31 cellular contexts compared by ENCODE assay signal in the genomic region with DNA sequence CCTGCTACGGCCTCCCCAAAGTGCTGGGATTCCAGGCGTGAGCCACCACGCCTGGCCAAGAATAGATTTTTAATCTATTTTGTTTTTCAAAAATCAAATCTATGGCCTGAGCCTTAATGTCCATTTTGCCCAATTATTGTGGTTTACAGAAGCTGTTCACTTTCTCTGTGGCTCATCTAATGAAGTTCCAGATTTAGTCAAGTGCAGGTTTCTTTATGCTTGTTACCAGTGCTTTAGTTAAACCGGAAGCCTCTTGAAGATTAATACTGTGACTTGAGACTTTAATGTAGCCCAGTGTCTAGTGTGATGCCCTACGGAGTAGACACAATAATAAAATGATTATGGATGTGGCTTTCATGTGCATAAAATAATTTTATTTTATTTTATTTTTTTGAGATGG.
"Had no signal": no experiment of that assay in that cellular context is flagged by ENCODE, and none has a peak within 500 bp of the region (broad histone marks: within the 10 kb centered on the region; RNA-seq: fewer than 3 reads in every experiment).

No MANE protein-coding gene starts in this region.

- H3K4me3 Mint-ChIP-seq: activated B cell treated with CpG ODN at 0.5 μM for 24 hours; activated CD4-positive, alpha-beta memory T cell treated with anti-CD3 and anti-CD28 coated beads, Interleukin-2, amount 10 ng/mL, durations not matched to agents 7 days and 5 days; activated CD4-positive, alpha-beta T cell treated with anti-CD3 and anti-CD28 coated beads, Interleukin-2, amount 10 ng/mL, durations not matched to agents 24 days and 14 days; activated CD8-positive, alpha-beta memory T cell treated with anti-CD3 and anti-CD28 coated beads, Interleukin-2, amount 10 ng/mL, durations not matched to agents 7 days and 5 days; activated CD8-positive, alpha-beta T cell treated with anti-CD3 and anti-CD28 coated beads, Interleukin-2, amount 10 ng/mL, durations not matched to agents 7 days and 5 days; activated naive CD4-positive, alpha-beta T cell treated with anti-CD3 and anti-CD28 coated beads, Interleukin-2, amount 10 ng/mL, durations not matched to agents 7 days and 5 days; activated naive CD4-positive, alpha-beta T cell treated with anti-CD3 and anti-CD28 coated beads, Interleukin-2, amount 50 U/mL, for 24 hours; activated naive CD8-positive, alpha-beta T cell; activated naive CD8-positive, alpha-beta T cell treated with anti-CD3 and anti-CD28 coated beads, Interleukin-2, amount 10 ng/mL, durations not matched to agents 7 days and 5 days; activated naive CD8-positive, alpha-beta T cell treated with anti-CD3 and anti-CD28 coated beads, Interleukin-2, amount 50 U/mL, for 24 hours; activated T-cell treated with anti-CD3 and anti-CD28 coated beads, Interleukin-2, amount 50 U/mL, for 24 hours; brain; T-helper 2 cell treated with Interferon-gamma antibody and Interleukin-4, amounts not matched to agents 5 μg/mL and 100 μg/mL, for 36 hours had no signal

- H3K9me3 ChIP-seq: ascending aorta, breast epithelium had no signal

- DNase-seq: activated B cell treated with CpG ODN at 0.5 μM for 24 hours; activated CD4-positive, alpha-beta memory T cell treated with anti-CD3 and anti-CD28 coated beads, Interleukin-2, amount 10 ng/mL, durations not matched to agents 7 days and 5 days; activated CD4-positive, alpha-beta T cell treated with anti-CD3 and anti-CD28 coated beads for 4 hours; activated CD4-positive, alpha-beta T cell treated with anti-CD3 and anti-CD28 coated beads, Interleukin-2, amount 10 ng/mL, durations not matched to agents 24 days and 14 days; activated CD4-positive, alpha-beta T cell treated with anti-CD3 and anti-CD28 coated beads, Interleukin-2, amount 50 U/mL, for 1 hour; activated CD4-positive, alpha-beta T cell treated with anti-CD3 and anti-CD28 coated beads, Interleukin-2, amount 50 U/mL, for 4 hours; activated CD4-positive, CD25-positive, alpha-beta regulatory T cell treated with anti-CD3 and anti-CD28 coated beads, Interleukin-2, amount 50 U/mL, for 72 hours; activated CD8-positive, alpha-beta memory T cell treated with anti-CD3 and anti-CD28 coated beads for 24 hours; activated CD8-positive, alpha-beta memory T cell treated with anti-CD3 and anti-CD28 coated beads, Interleukin-2, amount 10 ng/mL, durations not matched to agents 7 days and 5 days; activated CD8-positive, alpha-beta memory T cell treated with anti-CD3 and anti-CD28 coated beads, Interleukin-2, amount 50 U/mL, for 48 hours; activated CD8-positive, alpha-beta T cell treated with anti-CD3 and anti-CD28 coated beads, Interleukin-2, amount 10 ng/mL, durations not matched to agents 7 days and 5 days; activated effector memory CD4-positive, alpha-beta T cell treated with Interleukin-2 at 50 U/mL for 16 hours; activated gamma-delta T cell; activated naive CD4-positive, alpha-beta T cell treated with anti-CD3 and anti-CD28 coated beads, Interleukin-2, amount 10 ng/mL, durations not matched to agents 7 days and 5 days; activated naive CD4-positive, alpha-beta T cell treated with Interleukin-2 at 50 U/mL for 16 hours; activated naive CD8-positive, alpha-beta T cell treated with anti-CD3 and anti-CD28 coated beads, Interleukin-2, amount 10 ng/mL, durations not matched to agents 7 days and 5 days; activated naive CD8-positive, alpha-beta T cell treated with anti-CD3 and anti-CD28 coated beads, Interleukin-2, amount 50 U/mL, for 24 hours; activated T-cell treated with anti-CD3 and anti-CD28 coated beads, Interleukin-2, amount 50 U/mL, for 24 hours; activated T-cell treated with anti-CD3 and anti-CD28 coated beads, Interleukin-2, amount 50 U/mL, for 48 hours; amygdala; anterior cingulate cortex; central memory CD4-positive, alpha-beta T cell; T-helper 2 cell; T-helper 9 cell had no signal

- H3K27ac Mint-ChIP-seq: activated B cell treated with CpG ODN at 0.5 μM for 24 hours; activated CD4-positive, alpha-beta memory T cell treated with anti-CD3 and anti-CD28 coated beads, Interleukin-2, amount 10 ng/mL, durations not matched to agents 7 days and 5 days; activated CD4-positive, alpha-beta T cell treated with anti-CD3 and anti-CD28 coated beads, Interleukin-2, amount 10 ng/mL, durations not matched to agents 24 days and 14 days; activated CD8-positive, alpha-beta memory T cell treated with anti-CD3 and anti-CD28 coated beads, Interleukin-2, amount 10 ng/mL, durations not matched to agents 7 days and 5 days; activated CD8-positive, alpha-beta T cell treated with anti-CD3 and anti-CD28 coated beads, Interleukin-2, amount 10 ng/mL, durations not matched to agents 7 days and 5 days; activated naive CD4-positive, alpha-beta T cell treated with anti-CD3 and anti-CD28 coated beads, Interleukin-2, amount 10 ng/mL, durations not matched to agents 7 days and 5 days; activated naive CD4-positive, alpha-beta T cell treated with anti-CD3 and anti-CD28 coated beads, Interleukin-2, amount 50 U/mL, for 24 hours; activated naive CD8-positive, alpha-beta T cell; activated naive CD8-positive, alpha-beta T cell treated with anti-CD3 and anti-CD28 coated beads, Interleukin-2, amount 10 ng/mL, durations not matched to agents 7 days and 5 days; activated naive CD8-positive, alpha-beta T cell treated with anti-CD3 and anti-CD28 coated beads, Interleukin-2, amount 50 U/mL, for 24 hours; activated T-cell treated with anti-CD3 and anti-CD28 coated beads, Interleukin-2, amount 50 U/mL, for 24 hours; activated T-helper 2 cell treated with anti-CD3 and anti-CD28 coated beads, Interferon-gamma antibody, Interleukin-2, Interleukin-4, amounts not matched to agents 10 μg/mL and 5 μg/mL and 100 μg/mL, durations not matched to agents 14 hours and 24 hours and 36 hours; T-helper 2 cell treated with Interferon-gamma antibody and Interleukin-4, amounts not matched to agents 5 μg/mL and 100 μg/mL, for 36 hours had no signal

- ATAC-seq: activated CD8-positive, alpha-beta memory T cell treated with anti-CD3 and anti-CD28 coated beads, Interleukin-2, amount 10 ng/mL, durations not matched to agents 7 days and 5 days; activated CD8-positive, alpha-beta T cell treated with anti-CD3 and anti-CD28 coated beads, Interleukin-2, amount 10 ng/mL, durations not matched to agents 7 days and 5 days; activated naive CD8-positive, alpha-beta T cell treated with anti-CD3 and anti-CD28 coated beads, Interleukin-2, amount 50 U/mL, for 24 hours had no signal

- H3K27me3 Mint-ChIP-seq: activated B cell treated with CpG ODN at 0.5 μM for 24 hours; activated CD4-positive, alpha-beta memory T cell treated with anti-CD3 and anti-CD28 coated beads, Interleukin-2, amount 10 ng/mL, durations not matched to agents 7 days and 5 days; activated CD4-positive, alpha-beta T cell treated with anti-CD3 and anti-CD28 coated beads, Interleukin-2, amount 10 ng/mL, durations not matched to agents 24 days and 14 days; activated CD8-positive, alpha-beta memory T cell treated with anti-CD3 and anti-CD28 coated beads, Interleukin-2, amount 10 ng/mL, durations not matched to agents 7 days and 5 days; activated naive CD4-positive, alpha-beta T cell treated with anti-CD3 and anti-CD28 coated beads, Interleukin-2, amount 10 ng/mL, durations not matched to agents 7 days and 5 days; activated naive CD4-positive, alpha-beta T cell treated with anti-CD3 and anti-CD28 coated beads, Interleukin-2, amount 50 U/mL, for 24 hours; activated naive CD8-positive, alpha-beta T cell; activated naive CD8-positive, alpha-beta T cell treated with anti-CD3 and anti-CD28 coated beads, Interleukin-2, amount 10 ng/mL, durations not matched to agents 7 days and 5 days; activated naive CD8-positive, alpha-beta T cell treated with anti-CD3 and anti-CD28 coated beads, Interleukin-2, amount 50 U/mL, for 24 hours; activated T-cell treated with anti-CD3 and anti-CD28 coated beads, Interleukin-2, amount 50 U/mL, for 24 hours; brain had no signal

- H3K9me3 Mint-ChIP-seq: activated B cell treated with CpG ODN at 0.5 μM for 24 hours; activated CD4-positive, alpha-beta memory T cell treated with anti-CD3 and anti-CD28 coated beads, Interleukin-2, amount 10 ng/mL, durations not matched to agents 7 days and 5 days; activated CD4-positive, alpha-beta T cell treated with anti-CD3 and anti-CD28 coated beads, Interleukin-2, amount 10 ng/mL, durations not matched to agents 24 days and 14 days; activated naive CD4-positive, alpha-beta T cell treated with anti-CD3 and anti-CD28 coated beads, Interleukin-2, amount 10 ng/mL, durations not matched to agents 7 days and 5 days; activated naive CD4-positive, alpha-beta T cell treated with anti-CD3 and anti-CD28 coated beads, Interleukin-2, amount 50 U/mL, for 24 hours; activated naive CD8-positive, alpha-beta T cell treated with anti-CD3 and anti-CD28 coated beads, Interleukin-2, amount 10 ng/mL, durations not matched to agents 7 days and 5 days; activated naive CD8-positive, alpha-beta T cell treated with anti-CD3 and anti-CD28 coated beads, Interleukin-2, amount 50 U/mL, for 24 hours; activated T-cell treated with anti-CD3 and anti-CD28 coated beads, Interleukin-2, amount 50 U/mL, for 24 hours; activated T-helper 2 cell treated with anti-CD3 and anti-CD28 coated beads, Interferon-gamma antibody, Interleukin-2, Interleukin-4, amounts not matched to agents 10 μg/mL and 5 μg/mL and 100 μg/mL, durations not matched to agents 14 hours and 24 hours and 36 hours; brain; T-helper 2 cell treated with Interferon-gamma antibody and Interleukin-4, amounts not matched to agents 5 μg/mL and 100 μg/mL, for 36 hours had no signal
